Comparison of ENCODE assay signal across 1 cellular context in the genomic region with DNA sequence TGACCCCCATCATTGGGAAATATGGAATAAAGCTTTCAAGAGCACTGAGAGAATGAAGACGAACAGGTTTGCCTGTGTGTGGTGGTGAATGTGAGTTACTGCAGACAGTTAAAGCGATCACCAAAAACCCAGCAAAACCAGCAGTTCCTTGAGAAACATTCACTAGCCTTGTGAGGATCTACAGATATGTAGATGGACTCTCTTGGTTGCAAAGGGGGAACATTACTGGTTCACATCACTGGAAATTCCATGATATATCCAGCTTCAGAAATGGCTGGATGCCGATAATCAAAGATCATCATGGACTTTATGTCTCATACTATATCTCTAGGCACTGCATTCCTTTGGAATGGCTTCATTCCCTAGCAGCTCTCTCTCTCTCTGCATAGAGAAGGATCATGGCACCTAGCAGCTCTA.
TF ChIP-seq lines count a peak whose summit lies in the region.

No MANE protein-coding gene starts in this region.

TF ChIP-seq in endothelial cell of umbilical vein, 7 proteins besides CTCF, POLR2A, EP300 and RAD21:
- TF ChIP-seq JUN (IDR thresholded peaks at IDR 0.05; ENCODE audit: borderline replicate concordance, insufficient read depth, insufficient read length, low read depth) (no peak), FOS (IDR thresholded peaks at IDR 0.05; ENCODE audit: borderline replicate concordance, insufficient read depth, low read length) (no peak), POLR2AphosphoS5 (IDR thresholded peaks at IDR 0.05; ENCODE audit: insufficient read depth, low read depth, low read length) (no peak), GATA2 (IDR thresholded peaks at IDR 0.05; ENCODE audit: insufficient read depth, insufficient read length, low read depth, low read length) (no peak), MYC (IDR thresholded peaks at IDR 0.05; ENCODE audit: low read depth, low read length) (no peak), EZH2 (IDR thresholded peaks at IDR 0.05; ENCODE audit: borderline replicate concordance, low read depth, low read length, severe bottlenecking) (no peak)
- TF ChIP-seq, protein P1, sequence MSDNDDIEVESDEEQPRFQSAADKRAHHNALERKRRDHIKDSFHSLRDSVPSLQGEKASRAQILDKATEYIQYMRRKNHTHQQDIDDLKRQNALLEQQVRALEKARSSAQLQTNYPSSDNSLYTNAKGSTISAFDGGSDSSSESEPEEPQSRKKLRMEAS (IDR thresholded peaks at IDR 0.05; ENCODE audit: insufficient read depth, insufficient read length) = no peak
